Comparison of ENCODE assay signal across 13 cellular contexts in the genomic region with DNA sequence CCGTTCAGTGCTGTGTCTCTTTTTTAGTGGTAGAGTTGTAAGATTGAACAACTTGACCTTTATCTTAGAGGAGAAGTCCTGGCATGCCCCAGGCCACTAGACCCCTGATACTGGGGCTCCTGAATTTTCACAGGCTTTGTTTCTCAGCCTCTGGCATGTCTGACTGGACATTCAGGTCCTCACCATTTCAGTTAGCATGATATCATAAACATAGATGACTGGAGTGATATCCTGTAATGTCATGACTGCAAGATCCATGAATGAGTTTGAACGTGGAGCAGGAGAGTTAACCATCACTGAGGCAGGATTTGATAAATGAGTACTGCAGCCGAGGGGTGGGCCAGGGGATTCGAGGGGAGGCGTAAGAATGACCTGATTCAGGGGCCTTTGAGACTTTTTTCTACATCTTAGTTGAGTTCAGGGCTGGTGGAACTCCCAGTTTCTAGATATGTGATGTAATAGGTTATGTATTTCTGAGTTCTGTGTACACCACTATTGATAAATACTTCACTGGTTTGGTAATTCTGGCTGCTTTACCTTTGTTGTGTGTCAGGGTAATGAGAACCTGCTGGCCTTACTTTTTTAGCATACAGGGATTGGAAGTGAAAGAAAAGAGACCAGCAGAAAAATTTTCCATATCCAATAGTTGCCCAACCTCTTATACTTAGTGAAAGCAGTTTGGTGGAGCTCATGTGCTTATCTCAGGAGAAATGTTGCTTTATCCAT.
"Had no signal": no experiment of that assay in that cellular context is flagged by ENCODE, and none has a peak within 500 bp of the region (broad histone marks: within the 10 kb centered on the region; RNA-seq: fewer than 3 reads in every experiment).

No MANE protein-coding gene starts in this region.

- H3K4me1 ChIP-seq: transverse colon had no signal

- DNase-seq: activated CD4-positive, alpha-beta memory T cell treated with anti-CD3 and anti-CD28 coated beads, Interleukin-2, amount 10 ng/mL, durations not matched to agents 7 days and 5 days; activated CD4-positive, alpha-beta T cell treated with anti-CD3 and anti-CD28 coated beads for 4 hours; activated effector memory CD4-positive, alpha-beta T cell treated with anti-CD3 and anti-CD28 coated beads, Interleukin-2, amount 50 U/mL, for 16 hours; activated naive CD8-positive, alpha-beta T cell treated with anti-CD3 and anti-CD28 coated beads for 36 hours; activated T-cell treated with anti-CD3 and anti-CD28 coated beads, Interleukin-2, amount 50 U/mL, for 4 hours; anterior cingulate cortex; hypothalamus; nephron progenitor cell; stimulated activated naive CD4-positive, alpha-beta T cell; T-helper 17 cell; transverse colon had no signal

- H3K27me3 ChIP-seq: transverse colon had no signal

- H3K4me3 ChIP-seq: transverse colon had no signal

- ATAC-seq: activated T-cell treated with anti-CD3 and anti-CD28 coated beads, Interleukin-2, amount 50 U/mL, for 4 hours; T-helper 17 cell had no signal

- H3K27me3 Mint-ChIP-seq: activated CD4-positive, alpha-beta memory T cell treated with anti-CD3 and anti-CD28 coated beads, Interleukin-2, amount 10 ng/mL, durations not matched to agents 7 days and 5 days; activated naive CD8-positive, alpha-beta T cell treated with anti-CD3 and anti-CD28 coated beads for 36 hours; T-helper 17 cell had no signal

- H3K4me1 Mint-ChIP-seq: activated naive CD8-positive, alpha-beta T cell treated with anti-CD3 and anti-CD28 coated beads for 36 hours; nephron progenitor cell; T-helper 17 cell had no signal

- H3K27ac Mint-ChIP-seq: activated CD4-positive, alpha-beta memory T cell treated with anti-CD3 and anti-CD28 coated beads, Interleukin-2, amount 10 ng/mL, durations not matched to agents 7 days and 5 days; activated naive CD8-positive, alpha-beta T cell treated with anti-CD3 and anti-CD28 coated beads for 36 hours; nephron progenitor cell; T-helper 17 cell had no signal

- H3K4me3 Mint-ChIP-seq: activated CD4-positive, alpha-beta memory T cell treated with anti-CD3 and anti-CD28 coated beads, Interleukin-2, amount 10 ng/mL, durations not matched to agents 7 days and 5 days; activated naive CD8-positive, alpha-beta T cell treated with anti-CD3 and anti-CD28 coated beads for 36 hours; activated T-cell treated with anti-CD3 and anti-CD28 coated beads, Interleukin-2, amount 50 U/mL, for 4 hours; nephron progenitor cell; T-helper 17 cell had no signal

- H3K9me3 Mint-ChIP-seq: activated CD4-positive, alpha-beta memory T cell treated with anti-CD3 and anti-CD28 coated beads, Interleukin-2, amount 10 ng/mL, durations not matched to agents 7 days and 5 days; activated naive CD8-positive, alpha-beta T cell treated with anti-CD3 and anti-CD28 coated beads for 36 hours; activated T-cell treated with anti-CD3 and anti-CD28 coated beads, Interleukin-2, amount 50 U/mL, for 4 hours; nephron progenitor cell had no signal

- FAIRE-seq: bronchial epithelial cell had no signal

- H3K9me3 ChIP-seq: transverse colon had no signal

- H3K27ac ChIP-seq: epithelial cell of prostate, transverse colon had no signal
